Comparison of ENCODE assay signal across 21 cellular contexts in the genomic region with DNA sequence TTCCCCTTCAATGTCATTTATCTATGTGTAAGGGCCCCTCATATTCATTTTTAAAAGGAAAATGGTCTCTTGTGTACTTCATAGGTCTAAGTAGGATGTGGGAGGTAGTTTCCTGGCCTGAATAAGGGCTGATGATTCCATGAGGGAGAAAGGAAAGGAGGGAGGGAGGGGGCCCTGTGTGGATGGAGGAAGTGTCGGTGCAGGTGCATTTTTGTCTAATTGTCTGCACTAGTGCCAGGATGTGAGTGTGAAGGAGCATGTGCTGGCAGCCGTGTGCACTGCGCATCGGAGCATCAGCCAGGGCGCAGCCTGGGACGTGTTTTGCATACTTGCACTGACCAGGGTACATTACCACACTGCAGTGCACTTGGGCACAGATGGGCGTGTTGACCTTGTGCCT. TPM values are rescaled to one million over a fixed set of nuclear protein-coding genes. Genes with fewer than 3 reads are reported as not detected.
A peak's percentile ranks its signal among the peaks of the same experiment; 100 is the strongest.
DNase-seq lines count a peak whose midpoint lies in the region; ATAC-seq, FAIRE-seq and TF ChIP-seq lines count a peak whose summit lies in the region.
"Had no signal": no experiment of that assay in that cellular context is flagged by ENCODE, and none has a peak within 500 bp of the region (broad histone marks: within the 10 kb centered on the region; RNA-seq: fewer than 3 reads in every experiment).

No MANE protein-coding gene starts in this region.

- no peaks in the 10 kb centered on the region for H4K20me1 ChIP-seq in Loucy (ENCODE audit: insufficient read depth, low read length, poor library complexity, severe bottlenecking)
- H4K20me1 ChIP-seq in GM12878 (ENCODE audit: control insufficient read depth, insufficient read depth): no peaks in the 10 kb centered on the region
- H4K20me1 ChIP-seq in neural progenitor cell (ENCODE audit: low read depth): no peaks in the 10 kb centered on the region

- no peak overlapping the region for H3K27ac Mint-ChIP-seq in neural progenitor cell
- H3K27ac Mint-ChIP-seq: activated CD4-positive, alpha-beta T cell treated with anti-CD3 and anti-CD28 coated beads, Interleukin-2, amount 10 ng/mL, durations not matched to agents 24 days and 14 days; activated naive CD8-positive, alpha-beta T cell treated with anti-CD3 and anti-CD28 coated beads, Interleukin-2, amount 50 U/mL, for 24 hours; activated T-helper 2 cell treated with anti-CD3 and anti-CD28 coated beads, Interferon-gamma antibody, Interleukin-2, Interleukin-4, amounts not matched to agents 10 μg/mL and 5 μg/mL and 100 μg/mL, durations not matched to agents 14 hours and 24 hours and 36 hours; natural killer cell treated with Interleukin-12 subunit alpha and Interleukin-12 subunit beta and Interleukin-15 and Interleukin-18, amount 100 ng/mL, for 72 hours had no signal

- POLR2A ChIA-PET in GM12878 (lab: Charles Lee): no interaction called here

- peak overlapping the region; percentile 19; the same call in 1 of the 2 replicates for H3K9ac ChIP-seq in ES-I3 (ENCODE audit: low read depth, low read length)
- H3K9ac ChIP-seq in Loucy (ENCODE audit: low read depth, low read length, poor library complexity, severe bottlenecking): peak overlapping the region; percentile 44
- no peak overlapping the region for H3K9ac ChIP-seq in GM12878 (ENCODE audit: control insufficient read depth, insufficient read depth, low read length)
- no peak overlapping the region for H3K9ac ChIP-seq in neural progenitor cell

- CTCF ChIA-PET in GM12878 (lab: Yijun Ruan, JAX): interaction anchor here (1.4 to 1.9 kb wide), 2 partner anchors 10 to 12 kb away, joined by 3 to 5 read pairs; no protein-coding TSS in a partner anchor

- SMC1A ChIA-PET in GM12878 (lab: Charles Lee; ENCODE audit: uncharacterized antibody, unreplicated experiment): no interaction called here

- H3K4me3 Mint-ChIP-seq in neural progenitor cell: peak overlapping the region; percentile 59
- H3K4me3 Mint-ChIP-seq: activated CD4-positive, alpha-beta T cell treated with anti-CD3 and anti-CD28 coated beads, Interleukin-2, amount 10 ng/mL, durations not matched to agents 24 days and 14 days; activated naive CD8-positive, alpha-beta T cell treated with anti-CD3 and anti-CD28 coated beads, Interleukin-2, amount 50 U/mL, for 24 hours; CD4-positive, alpha-beta memory T cell; natural killer cell treated with Interleukin-12 subunit alpha and Interleukin-12 subunit beta and Interleukin-15 and Interleukin-18, amount 100 ng/mL, for 72 hours had no signal

- H3K4me3 ChIP-seq in Loucy (ENCODE audit: low read length, poor library complexity, severe bottlenecking) (peak overlapping the region; percentile 58), GM12878 (no peak overlapping the region), neural progenitor cell (no peak overlapping the region)
- no peak overlapping the region for H3K4me3 ChIP-seq in effector memory CD4-positive, alpha-beta T cell (ENCODE audit: insufficient read depth, low read depth, low read length, poor library complexity, severe bottlenecking)
- H3K4me3 ChIP-seq: smooth muscle cell, thyroid gland had no signal

- no peak for TF ChIP-seq POLR2A in GM12878 (IDR thresholded peaks at IDR 0.05; ENCODE audit: low read depth, low read length)

- H3K9me2 ChIP-seq in Loucy (replicated peaks; ENCODE audit: low read depth, low read length): no peaks in the 10 kb centered on the region

- H2AFZ ChIP-seq in Loucy (ENCODE audit: low read length) (peak overlapping the region; percentile 94), GM12878 (ENCODE audit: control insufficient read depth, low read depth, low read length) (peak overlapping the region; percentile 67), neural progenitor cell (replicated peaks) (peak overlapping the region; percentile 51)

- H3K4me1 Mint-ChIP-seq in neural progenitor cell: peaks cover 24% of the 10 kb centered on the region
- H3K4me1 Mint-ChIP-seq: activated CD4-positive, alpha-beta T cell treated with anti-CD3 and anti-CD28 coated beads, Interleukin-2, amount 10 ng/mL, durations not matched to agents 24 days and 14 days; activated naive CD8-positive, alpha-beta T cell treated with anti-CD3 and anti-CD28 coated beads, Interleukin-2, amount 50 U/mL, for 24 hours; CD4-positive, alpha-beta memory T cell had no signal

- DNase-seq in GM12878 (ENCODE audit: low read depth, low spot score) (no peak), neural progenitor cell (ENCODE audit: low spot score) (no peak), EL (no peak)
- DNase-seq in effector memory CD4-positive, alpha-beta T cell: no peak
- DNase-seq: CD4-positive, alpha-beta memory T cell; cortex of kidney; IMR-90; NCI-H446 had no signal

- WGBS in GM12878 (ENCODE audit: insufficient coverage, insufficient replicate concordance, low lambda C conversion rate, missing lambda C conversion rate): 75% methylated on average over 7 of the region's 7 CpGs

- H3K36me3 Mint-ChIP-seq in neural progenitor cell: no peaks in the 10 kb centered on the region
- H3K36me3 Mint-ChIP-seq: natural killer cell treated with Interleukin-12 subunit alpha and Interleukin-12 subunit beta and Interleukin-15 and Interleukin-18, amount 100 ng/mL, for 72 hours had no signal

- no peaks in the 10 kb centered on the region for H3K79me2 ChIP-seq in Loucy (ENCODE audit: insufficient read depth, low read length)
- H3K79me2 ChIP-seq in GM12878 (ENCODE audit: control insufficient read depth, insufficient read depth, low read length): no peaks in the 10 kb centered on the region
- no peaks in the 10 kb centered on the region for H3K79me2 ChIP-seq in neural progenitor cell (ENCODE audit: low read depth)

- no peak for TF ChIP-seq EP300 in GM12878 (IDR thresholded peaks at IDR 0.05; ENCODE audit: borderline replicate concordance in 1 of 2, control insufficient read depth in 1 of 2, low read depth in 2 of 2, low read length in 2 of 2)

- no TSS peak for BruUV-seq in GM12878 (replicated peaks; lab: Mats Ljungman, UMichigan)

- intact Hi-C loops in GM12878 (cut with micrococcal nuclease; ENCODE audit: unreplicated experiment): no loop called here

- peaks cover 29% of the 10 kb centered on the region for H3K27me3 Mint-ChIP-seq in neural progenitor cell (ENCODE audit: insufficient read depth, low read depth)
- H3K27me3 Mint-ChIP-seq: activated naive CD8-positive, alpha-beta T cell treated with anti-CD3 and anti-CD28 coated beads, Interleukin-2, amount 50 U/mL, for 24 hours had no signal

- no peak for TF ChIP-seq CTCF in Loucy (conservative IDR thresholded peaks at IDR 0.05; ENCODE audit: low read length)
- TF ChIP-seq CTCF in GM12878 (IDR thresholded peaks at IDR 0.05 in 2 of 3, conservative IDR thresholded peaks at IDR 0.05 in 1 of 3; ENCODE audit: control insufficient read depth in 2 of 3, extremely low read depth in 1 of 3, insufficient read depth in 1 of 3, low read depth in 3 of 3, low read length in 3 of 3): no peak
- TF ChIP-seq CTCF in neural progenitor cell (IDR thresholded peaks at IDR 0.05): no peak

- H3K9me3 Mint-ChIP-seq in neural progenitor cell: no peaks in the 10 kb centered on the region
- H3K9me3 Mint-ChIP-seq: activated CD4-positive, alpha-beta T cell treated with anti-CD3 and anti-CD28 coated beads, Interleukin-2, amount 10 ng/mL, durations not matched to agents 24 days and 14 days; activated naive CD8-positive, alpha-beta T cell treated with anti-CD3 and anti-CD28 coated beads, Interleukin-2, amount 50 U/mL, for 24 hours; activated T-helper 2 cell treated with anti-CD3 and anti-CD28 coated beads, Interferon-gamma antibody, Interleukin-2, Interleukin-4, amounts not matched to agents 10 μg/mL and 5 μg/mL and 100 μg/mL, durations not matched to agents 14 hours and 24 hours and 36 hours; CD4-positive, alpha-beta memory T cell; natural killer cell treated with Interleukin-12 subunit alpha and Interleukin-12 subunit beta and Interleukin-15 and Interleukin-18, amount 100 ng/mL, for 72 hours had no signal

- H3K4me1 ChIP-seq in ES-I3 (ENCODE audit: insufficient read depth, low read length) (peaks cover 26% of the 10 kb centered on the region), Loucy (ENCODE audit: insufficient read depth, low read length, poor library complexity, severe bottlenecking) (peaks cover 9% of the 10 kb centered on the region), GM12878 (ENCODE audit: control insufficient read depth, insufficient read depth, low read length) (no peaks in the 10 kb centered on the region; the same call in 1 of the 2 replicates), neural progenitor cell (peaks cover 15% of the 10 kb centered on the region)
- H3K4me1 ChIP-seq in effector memory CD4-positive, alpha-beta T cell (ENCODE audit: control insufficient read depth, insufficient read depth, low read length, poor library complexity, severe bottlenecking): no peaks in the 10 kb centered on the region
- H3K4me1 ChIP-seq: breast epithelium, thyroid gland had no signal

- no peaks in the 10 kb centered on the region for H3K27me3 ChIP-seq in Loucy (ENCODE audit: insufficient read depth, low read length, poor library complexity, severe bottlenecking)
- no peaks in the 10 kb centered on the region; a peak in 1 of 4 replicates for H3K27me3 ChIP-seq in GM12878 (replicated peaks in 1 of 2; ENCODE audit: control insufficient read depth in 2 of 2, insufficient read depth in 2 of 2, low read length in 1 of 2)
- H3K27me3 ChIP-seq in neural progenitor cell: peaks cover 63% of the 10 kb centered on the region
- no peaks in the 10 kb centered on the region for H3K27me3 ChIP-seq in effector memory CD4-positive, alpha-beta T cell (replicated peaks; ENCODE audit: control insufficient read depth, insufficient read depth, low read length, poor library complexity, severe bottlenecking)
- H3K27me3 ChIP-seq: breast epithelium, thyroid gland had no signal

- H3K4me2 ChIP-seq in Loucy (ENCODE audit: low read depth, low read length, poor library complexity, severe bottlenecking): peak overlapping the region; percentile 69
- H3K4me2 ChIP-seq in GM12878 (ENCODE audit: control insufficient read depth, insufficient read depth): peak overlapping the region; percentile 64
- H3K4me2 ChIP-seq in neural progenitor cell: peak overlapping the region; percentile 59
- H3K4me2 ChIP-seq: smooth muscle cell had no signal

- no peak for FAIRE-seq in GM12878 (lab: Jason Lieb, UNC)
- FAIRE-seq: TTC549 had no signal

- TF ChIP-seq RAD21 in GM12878 (IDR thresholded peaks at IDR 0.05; ENCODE audit: insufficient read depth, low read depth, low read length): no peak

- RAD21 ChIA-PET in GM12878 (lab: Charles Lee; ENCODE audit: unreplicated experiment): interaction anchor here (0.6 kb wide), 1 partner anchor 136 kb away, joined by 4 read pairs; no protein-coding TSS in a partner anchor

- no peaks in the 10 kb centered on the region for H3K36me3 ChIP-seq in ES-I3 (ENCODE audit: insufficient read depth, low read length)
- no peaks in the 10 kb centered on the region for H3K36me3 ChIP-seq in Loucy (ENCODE audit: insufficient read depth, low read length)
- H3K36me3 ChIP-seq in GM12878 (ENCODE audit: control insufficient read depth in 2 of 2, insufficient read depth in 2 of 2, low read length in 1 of 2): no peaks in the 10 kb centered on the region
- no peaks in the 10 kb centered on the region for H3K36me3 ChIP-seq in neural progenitor cell
- no peaks in the 10 kb centered on the region for H3K36me3 ChIP-seq in effector memory CD4-positive, alpha-beta T cell (ENCODE audit: control insufficient read depth, insufficient read depth, low read length)
- H3K36me3 ChIP-seq: breast epithelium, thyroid gland had no signal

- ATAC-seq in GM12878: no peak
- no peak for ATAC-seq in HG02870 (IDR thresholded peaks at IDR 0.05; ENCODE audit: unreplicated experiment)
- ATAC-seq: left lobe of liver, Right ventricle myocardium inferior had no signal

- H3F3A ChIP-seq in Loucy (ENCODE audit: low read depth): no peaks in the 10 kb centered on the region
- peaks cover 18% of the 10 kb centered on the region for H3F3A ChIP-seq in neural progenitor cell (ENCODE audit: low read depth)

- H3K9me3 ChIP-seq in ES-I3 (ENCODE audit: control insufficient read depth, insufficient read depth, low read length) (no peaks in the 10 kb centered on the region), Loucy (ENCODE audit: insufficient read depth, low read depth, low read length) (no peaks in the 10 kb centered on the region), GM12878 (replicated peaks; ENCODE audit: control insufficient read depth, insufficient read depth, low read length) (no peaks in the 10 kb centered on the region), neural progenitor cell (ENCODE audit: low read depth) (no peaks in the 10 kb centered on the region)
- H3K9me3 ChIP-seq in effector memory CD4-positive, alpha-beta T cell (ENCODE audit: control insufficient read depth, low read length): no peaks in the 10 kb centered on the region
- H3K9me3 ChIP-seq: breast epithelium, thyroid gland had no signal

- H3K27ac ChIP-seq in GM12878 (ENCODE audit: control insufficient read depth, insufficient read depth) (no peak overlapping the region), neural progenitor cell (no peak overlapping the region)
- H3K27ac ChIP-seq in effector memory CD4-positive, alpha-beta T cell (ENCODE audit: insufficient read depth, low read length, poor library complexity, severe bottlenecking): no peak overlapping the region
- H3K27ac ChIP-seq: breast epithelium, thyroid gland had no signal

- in situ Hi-C loops in GM12878 (cut with MboI): no loop called here

RNA-seq across cellular contexts. Expression of gene SMUG1, which starts 29.2 kb away (rescaled TPM):
- total RNA-seq in GM12878 (2013; cell fraction: nucleolus; rRNA removed): 66.8 and 75.9 TPM in 2 replicates
- total RNA-seq in GM12878 (2014; rRNA removed) (38.7 and 47.3 TPM in 2 replicates), GM12878 (2014; rRNA removed; fragmentation: Illumina TruSeq; extraction: Trizol) (26.0 and 28.0 TPM in 2 replicates), GM12878 (2021) (27.4 and 28.2 TPM in 2 replicates), neural progenitor cell (ENCODE audit: low replicate concordance) (42.9 and 49.4 TPM in 2 replicates)
- polyA plus RNA-seq in GM12878 (2011; ENCODE audit: low read depth): 31.3 TPM
- polyA plus RNA-seq in GM12878 (2011; rRNA removed) (30.0 and 32.4 TPM in 2 replicates), GM12878 (2014; fragmentation: Illumina TruSeq; extraction: Trizol) (13.8 and 24.6 TPM in 2 replicates), GM12878 (2014; fragmentation: Nextera tagmentation; extraction: Ambion mirVana) (10 to 100 TPM; 67.5 to 72.4 TPM), GM12878 (2014; rRNA removed) (55.4 and 59.8 TPM in 2 replicates), GM12878 (2016; fragmentation: Nextera tagmentation; extraction: Ambion mirVana) (10 to 100 TPM; 37.9 to 38.3 TPM)
- polyA plus RNA-seq in GM12878 (2011; cell fraction: cytosol; rRNA removed): 40.8 and 46.0 TPM in 2 replicates
- 33.9 and 44.5 TPM in 2 replicates for polyA plus RNA-seq in GM12878 (2011; cell fraction: nucleus; rRNA removed)
- 29.1 and 30.7 TPM in 2 replicates for polyA plus RNA-seq in GM12878 (2012)
- polyA minus RNA-seq in GM12878 (2011; rRNA and poly(A)+ RNA removed): 19.5 and 36.0 TPM in 2 replicates
- 5.5 and 10.4 TPM in 2 replicates for polyA minus RNA-seq in GM12878 (2011; cell fraction: cytosol; rRNA and poly(A)+ RNA removed)
- 21.0 and 31.2 TPM in 2 replicates for polyA minus RNA-seq in GM12878 (2011; cell fraction: nucleus; rRNA and poly(A)+ RNA removed)

Comparison
In these comparisons a context has a peak if more than half of its experiments do, and no peak if none do; other contexts are left out.
1. H3K9ac ChIP-seq: peak in ES-I3 (single experiment) and Loucy (single experiment); none in GM12878 (single experiment) and neural progenitor cell (single experiment).
2. Peak in every context shown above with its lines, with median percentiles within 50 percentile points of each other: H2AFZ ChIP-seq and H3K4me2 ChIP-seq.